15 cellular contexts compared by ENCODE assay signal in the genomic region with DNA sequence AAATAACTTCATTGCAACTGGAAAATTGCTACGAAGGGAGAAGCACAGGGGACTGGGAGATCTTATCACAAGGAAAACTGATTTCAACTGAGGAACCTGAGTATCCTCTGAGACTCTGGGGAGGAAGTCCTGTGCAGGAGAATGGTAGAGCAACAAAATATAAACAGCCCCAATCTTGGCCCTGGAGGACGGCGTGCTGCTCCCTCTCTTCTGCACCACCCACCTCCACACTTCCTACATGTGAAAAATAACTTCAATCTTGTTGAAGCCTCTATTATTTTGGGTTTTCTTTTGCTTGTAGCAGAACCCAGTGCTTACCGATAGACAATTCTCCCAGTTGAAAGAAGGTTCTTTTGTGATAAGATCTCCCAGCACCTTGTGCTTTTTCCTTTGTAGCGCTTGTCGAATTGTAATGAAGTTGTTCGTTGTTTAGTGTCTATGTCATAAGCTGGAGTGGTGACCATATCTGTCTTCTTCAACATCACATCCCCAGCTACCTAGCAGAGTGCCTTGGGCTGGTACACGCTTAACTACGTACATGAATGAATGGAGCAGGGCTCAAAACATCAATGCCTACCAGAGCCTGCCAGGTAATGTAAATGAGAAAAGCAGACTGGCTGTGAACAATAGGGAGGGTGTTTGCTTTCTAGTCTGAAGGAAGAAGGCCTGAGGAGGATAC. TPM values are rescaled to one million over a fixed set of nuclear protein-coding genes. Genes with fewer than 3 reads are reported as not detected.
DNase-seq lines count a peak whose midpoint lies in the region; ATAC-seq, FAIRE-seq and TF ChIP-seq lines count a peak whose summit lies in the region.
"Had no signal": no experiment of that assay in that cellular context is flagged by ENCODE, and none has a peak within 500 bp of the region (broad histone marks: within the 10 kb centered on the region; RNA-seq: fewer than 3 reads in every experiment).

No MANE protein-coding gene starts in this region.

- peaks cover 15% of the 10 kb centered on the region for H3K4me1 ChIP-seq in Loucy (ENCODE audit: insufficient read depth, low read length, poor library complexity, severe bottlenecking)
- H3K4me1 ChIP-seq in K562 (replicated peaks in 1 of 2; ENCODE audit: control insufficient read depth in 2 of 2, insufficient read depth in 2 of 2, low read length in 2 of 2), result peaks cover 4 to 5% of the 10 kb centered on the region in 2 experiments; a peak in 2 of 5 replicates
- H3K4me1 ChIP-seq: body of pancreas, prostate gland had no signal

- TF ChIP-seq CTCF in Loucy (conservative IDR thresholded peaks at IDR 0.05; ENCODE audit: low read length) (no peak), K562 (IDR thresholded peaks at IDR 0.05 in 2 of 3, conservative IDR thresholded peaks at IDR 0.05 in 1 of 3; ENCODE audit: insufficient read depth in 2 of 3, low read depth in 1 of 3, low read length in 3 of 3) (no peak)

- H3K36me3 Mint-ChIP-seq in activated T-cell treated with anti-CD3 and anti-CD28 coated beads, Interleukin-2, amount 50 U/mL, for 4 hours (ENCODE audit: insufficient read depth), result peaks cover 2% of the 10 kb centered on the region
- H3K36me3 Mint-ChIP-seq in stimulated activated effector memory CD8-positive, alpha-beta T cell treated with anti-CD3 and anti-CD28 coated beads, Interleukin-12 subunit alpha, Interleukin-12 subunit beta, amount 100 ng/mL, for 72 hours, result no peaks in the 10 kb centered on the region

- H2AFZ ChIP-seq in Loucy (ENCODE audit: low read length), result peak overlapping the region; percentile 69
- H2AFZ ChIP-seq in K562 (ENCODE audit: low read depth, low read length), result peak overlapping the region; percentile 75

- H3K27me3 Mint-ChIP-seq in activated T-cell treated with anti-CD3 and anti-CD28 coated beads, Interleukin-2, amount 50 U/mL, for 4 hours (ENCODE audit: low read depth), result no peaks in the 10 kb centered on the region
- H3K27me3 Mint-ChIP-seq: activated B cell treated with CpG ODN at 0.5 μM for 24 hours had no signal

- ATAC-seq in activated T-cell treated with anti-CD3 and anti-CD28 coated beads, Interleukin-2, amount 50 U/mL, for 4 hours, result peak; percentile 9 to 16
- ATAC-seq in K562 (no peak; the same call in 2 of the 3 replicates), GM21737 (IDR thresholded peaks at IDR 0.05; ENCODE audit: unreplicated experiment) (no peak), HG03354 (IDR thresholded peaks at IDR 0.05; ENCODE audit: poor library complexity, severe bottlenecking, unreplicated experiment) (no peak)
- ATAC-seq in stimulated activated effector memory CD8-positive, alpha-beta T cell treated with anti-CD3 and anti-CD28 coated beads, Interleukin-12 subunit alpha, Interleukin-12 subunit beta, amount 100 ng/mL, for 72 hours, result no peak
- ATAC-seq: body of pancreas; effector memory CD8-positive, alpha-beta T cell had no signal

- no peak overlapping the region for H3K9ac ChIP-seq in Loucy (ENCODE audit: low read depth, low read length, poor library complexity, severe bottlenecking)
- no peak overlapping the region for H3K9ac ChIP-seq in K562 (ENCODE audit: insufficient read depth in 1 of 2, low read depth in 2 of 2, low read length in 2 of 2)

- H3K36me3 ChIP-seq in Loucy (ENCODE audit: insufficient read depth, low read length) (no peaks in the 10 kb centered on the region), K562 (ENCODE audit: control insufficient read depth, insufficient read depth, low read length) (no peaks in the 10 kb centered on the region)
- H3K36me3 ChIP-seq: prostate gland had no signal

- no peak overlapping the region for H3K27ac Mint-ChIP-seq in stimulated activated effector memory CD8-positive, alpha-beta T cell treated with anti-CD3 and anti-CD28 coated beads, Interleukin-12 subunit alpha, Interleukin-12 subunit beta, amount 100 ng/mL, for 72 hours
- H3K27ac Mint-ChIP-seq: activated B cell treated with CpG ODN at 0.5 μM for 24 hours had no signal

- no TSS peak for BruUV-seq in K562 (replicated peaks; lab: Mats Ljungman, UMichigan)

- POLR2A ChIA-PET in K562 (lab: Yijun Ruan, JAX), result no interaction called here

- in situ Hi-C loops in K562 (cut with MboI), result no loop called here

- TF ChIP-seq POLR2A in K562 (conservative IDR thresholded peaks at IDR 0.05), result no peak

- intact Hi-C loops in K562 (cut with micrococcal nuclease), result no loop called here

- H3K79me2 ChIP-seq in Loucy (ENCODE audit: insufficient read depth, low read length) (no peaks in the 10 kb centered on the region), K562 (ENCODE audit: control insufficient read depth, insufficient read depth, low read length) (no peaks in the 10 kb centered on the region)

- DNase-seq in activated T-cell treated with anti-CD3 and anti-CD28 coated beads, Interleukin-2, amount 50 U/mL, for 4 hours, result no peak
- DNase-seq in activated T-cell treated with anti-CD3 and anti-CD28 coated beads for 4 hours (no peak), K562 (ENCODE audit: extremely low read depth in 1 of 4, low spot score in 3 of 4) (no peak), substantia nigra (lab: John Stamatoyannopoulos, UW) (no peak)
- DNase-seq in stimulated activated effector memory CD8-positive, alpha-beta T cell treated with anti-CD3 and anti-CD28 coated beads, Interleukin-12 subunit alpha, Interleukin-12 subunit beta, amount 100 ng/mL, for 72 hours (ENCODE audit: low spot score in 2 of 2), result no peak
- DNase-seq: activated B cell treated with CpG ODN at 0.5 μM for 24 hours; body of pancreas; Calu3; effector memory CD8-positive, alpha-beta T cell; SW 1271 had no signal

- H3K27me3 ChIP-seq in Loucy (ENCODE audit: insufficient read depth, low read length, poor library complexity, severe bottlenecking), result no peaks in the 10 kb centered on the region
- no peaks in the 10 kb centered on the region for H3K27me3 ChIP-seq in K562 (ENCODE audit: control insufficient read depth in 2 of 2, insufficient read depth in 2 of 2, low read length in 2 of 2)
- H3K27me3 ChIP-seq: body of pancreas had no signal

- WGBS in K562 (ENCODE audit: insufficient coverage, low coverage, missing lambda C conversion rate), result 48% methylated on average over 8 of the region's 9 CpGs

- H3K4me1 Mint-ChIP-seq in activated T-cell treated with anti-CD3 and anti-CD28 coated beads, Interleukin-2, amount 50 U/mL, for 4 hours (ENCODE audit: low read depth), result peaks cover 59% of the 10 kb centered on the region
- peaks cover 38% of the 10 kb centered on the region for H3K4me1 Mint-ChIP-seq in stimulated activated effector memory CD8-positive, alpha-beta T cell treated with anti-CD3 and anti-CD28 coated beads, Interleukin-12 subunit alpha, Interleukin-12 subunit beta, amount 100 ng/mL, for 72 hours
- H3K4me1 Mint-ChIP-seq: activated B cell treated with CpG ODN at 0.5 μM for 24 hours had no signal

- TF ChIP-seq RAD21 in K562 (CRISPR knock-in tag; conservative IDR thresholded peaks at IDR 0.05 in 1 of 2, IDR thresholded peaks at IDR 0.05 in 1 of 2), result no peak

- H3K4me3 ChIP-seq in Loucy (ENCODE audit: low read length, poor library complexity, severe bottlenecking), result no peak overlapping the region
- H3K4me3 ChIP-seq in K562, result no peak overlapping the region
- H3K4me3 ChIP-seq: body of pancreas, prostate gland had no signal

- H3K27ac ChIP-seq in K562 (ENCODE audit: extremely low read depth, low read depth, low read length), result no peak overlapping the region
- no peak overlapping the region for H3K27ac ChIP-seq in substantia nigra (ENCODE audit: low read depth, low read length, poor library complexity, severe bottlenecking)
- H3K27ac ChIP-seq: body of pancreas, prostate gland had no signal

- FAIRE-seq in K562 (lab: Jason Lieb, UNC), result peak; percentile 11

- H3K9me3 Mint-ChIP-seq in activated T-cell treated with anti-CD3 and anti-CD28 coated beads, Interleukin-2, amount 50 U/mL, for 4 hours, result no peaks in the 10 kb centered on the region
- H3K9me3 Mint-ChIP-seq in stimulated activated effector memory CD8-positive, alpha-beta T cell treated with anti-CD3 and anti-CD28 coated beads, Interleukin-12 subunit alpha, Interleukin-12 subunit beta, amount 100 ng/mL, for 72 hours, result no peaks in the 10 kb centered on the region
- H3K9me3 Mint-ChIP-seq: activated B cell treated with CpG ODN at 0.5 μM for 24 hours; effector memory CD8-positive, alpha-beta T cell had no signal

- H3K4me2 ChIP-seq in Loucy (ENCODE audit: low read depth, low read length, poor library complexity, severe bottlenecking) (no peak overlapping the region), K562 (ENCODE audit: insufficient read depth, low read length) (peak overlapping the region; percentile 3; the same call in 1 of the 2 replicates)

- no peak for TF ChIP-seq EP300 in K562 (IDR thresholded peaks at IDR 0.05; ENCODE audit: low read length)

- H3K4me3 Mint-ChIP-seq in activated T-cell treated with anti-CD3 and anti-CD28 coated beads, Interleukin-2, amount 50 U/mL, for 4 hours, result peak overlapping the region; percentile 40
- peak overlapping the region; percentile 3 for H3K4me3 Mint-ChIP-seq in stimulated activated effector memory CD8-positive, alpha-beta T cell treated with anti-CD3 and anti-CD28 coated beads, Interleukin-12 subunit alpha, Interleukin-12 subunit beta, amount 100 ng/mL, for 72 hours
- H3K4me3 Mint-ChIP-seq: activated B cell treated with CpG ODN at 0.5 μM for 24 hours had no signal

- no peaks in the 10 kb centered on the region for H3K9me3 ChIP-seq in Loucy (ENCODE audit: insufficient read depth, low read depth, low read length)
- no peaks in the 10 kb centered on the region for H3K9me3 ChIP-seq in K562 (replicated peaks; ENCODE audit: control insufficient read depth, insufficient read depth, low read depth, low read length)
- H3K9me3 ChIP-seq: body of pancreas, prostate gland had no signal

- no peaks in the 10 kb centered on the region for H3F3A ChIP-seq in Loucy (ENCODE audit: low read depth)

- no peaks in the 10 kb centered on the region for H3K9me2 ChIP-seq in Loucy (replicated peaks; ENCODE audit: low read depth, low read length)

- no peaks in the 10 kb centered on the region for H3K9me1 ChIP-seq in K562 (ENCODE audit: control insufficient read depth, insufficient read depth, low read length)

- H4K20me1 ChIP-seq in Loucy (ENCODE audit: insufficient read depth, low read length, poor library complexity, severe bottlenecking), result no peaks in the 10 kb centered on the region
- no peaks in the 10 kb centered on the region for H4K20me1 ChIP-seq in K562 (replicated peaks; ENCODE audit: control insufficient read depth, insufficient read depth, low read length)

- CTCF ChIA-PET in K562 (lab: Yijun Ruan, JAX; ENCODE audit: low intra/inter-chr PET ratio), result no interaction called here

RNA-seq across cellular contexts. Expression of gene CD4, which starts 2.8 kb away (rescaled TPM):
- total RNA-seq in activated T-cell treated with anti-CD3 and anti-CD28 coated beads, Interleukin-2, amount 50 U/mL, for 4 hours, result 10 to 100 TPM; 42.0 to 76.9 (median 51.4) TPM
- not detected in 2 replicates for total RNA-seq in K562 (2011; cell fraction: chromatin; rRNA removed; ENCODE audit: low replicate concordance)
- not detected in 2 replicates for total RNA-seq in K562 (2011; cell fraction: nucleolus; rRNA removed)
- total RNA-seq in K562 (2011; cell fraction: nucleoplasm; rRNA removed), result not detected in 2 replicates
- total RNA-seq in K562 (2014; rRNA removed) (not detected in 2 replicates), K562 (2014; rRNA removed; fragmentation: Illumina TruSeq; extraction: Trizol) (not detected in 2 replicates), K562 (2015; rRNA removed; fragmentation: Illumina TruSeq; extraction: Trizol) (0.07 and 0.08 TPM in 2 replicates), K562 (2021) (0.27 and 0.31 TPM in 2 replicates)
- polyA plus RNA-seq in K562 (2011; rRNA removed) (0.04 TPM in 1 of 2 replicates, not detected in the other), K562 (2014; fragmentation: Illumina TruSeq; extraction: Trizol) (0.06 and 0.10 TPM in 2 replicates), K562 (2014; fragmentation: Nextera tagmentation; extraction: Ambion mirVana) (under 1 TPM in 1 of 2 experiments, not detected in 1; 0.06 TPM), K562 (2014; rRNA removed) (0.11 TPM in 1 of 2 replicates, not detected in the other)
- polyA plus RNA-seq in K562 (2011; cell fraction: cytosol; rRNA removed), result 0.01 TPM in 1 of 2 replicates, not detected in the other
- polyA plus RNA-seq in K562 (2011; cell fraction: nucleus; rRNA removed), result 0.06 TPM in 1 of 2 replicates, not detected in the other
- polyA plus RNA-seq in K562 (2012), result 0.22 and 0.29 TPM in 2 replicates
- not detected in 2 replicates for polyA minus RNA-seq in K562 (2011; rRNA and poly(A)+ RNA removed)
- polyA minus RNA-seq in K562 (2011; cell fraction: cytosol; rRNA and poly(A)+ RNA removed), result not detected in 2 replicates
- polyA minus RNA-seq in K562 (2011; cell fraction: nucleus; rRNA and poly(A)+ RNA removed), result not detected in 2 replicates
- total RNA-seq: Calu3 had no signal

RNA-seq across cellular contexts. Expression of gene LAG3, which starts 14.2 kb away (rescaled TPM):
- total RNA-seq in activated T-cell treated with anti-CD3 and anti-CD28 coated beads, Interleukin-2, amount 50 U/mL, for 4 hours, result 100 to 1,000 TPM in 1 of 3 donors, 10 to 100 TPM in 2; 71.1 to 125 (median 86.4) TPM
- 0.97 and 5.8 TPM in 2 replicates for total RNA-seq in K562 (2011; cell fraction: chromatin; rRNA removed; ENCODE audit: low replicate concordance)
- 2.1 and 2.2 TPM in 2 replicates for total RNA-seq in K562 (2011; cell fraction: nucleolus; rRNA removed)
- total RNA-seq in K562 (2011; cell fraction: nucleoplasm; rRNA removed), result 2.3 and 2.7 TPM in 2 replicates
- 0.09 TPM in 1 of 2 replicates, not detected in the other for total RNA-seq in K562 (2014; rRNA removed)
- total RNA-seq in K562 (2014; rRNA removed; fragmentation: Illumina TruSeq; extraction: Trizol), result 0.22 TPM in 1 of 2 replicates, not detected in the other
- 0.08 and 0.18 TPM in 2 replicates for total RNA-seq in K562 (2015; rRNA removed; fragmentation: Illumina TruSeq; extraction: Trizol)
- 0.60 and 0.66 TPM in 2 replicates for total RNA-seq in K562 (2021)
- polyA plus RNA-seq in K562 (2011; rRNA removed), result 0.10 and 0.19 TPM in 2 replicates
- polyA plus RNA-seq in K562 (2011; cell fraction: cytosol; rRNA removed), result 0.06 and 0.07 TPM in 2 replicates
- 1.2 and 2.7 TPM in 2 replicates for polyA plus RNA-seq in K562 (2011; cell fraction: nucleus; rRNA removed)
- 0.27 and 0.53 TPM in 2 replicates for polyA plus RNA-seq in K562 (2012)
- polyA plus RNA-seq in K562 (2014; fragmentation: Illumina TruSeq; extraction: Trizol), result 0.09 and 0.22 TPM in 2 replicates
- under 1 TPM in 1 of 2 experiments, not detected in 1; 0.07 TPM for polyA plus RNA-seq in K562 (2014; fragmentation: Nextera tagmentation; extraction: Ambion mirVana)
- 0.07 and 0.74 TPM in 2 replicates for polyA plus RNA-seq in K562 (2014; rRNA removed)
- not detected in 2 replicates for polyA minus RNA-seq in K562 (2011; rRNA and poly(A)+ RNA removed)
- not detected in 2 replicates for polyA minus RNA-seq in K562 (2011; cell fraction: cytosol; rRNA and poly(A)+ RNA removed)
- 0.27 and 0.44 TPM in 2 replicates for polyA minus RNA-seq in K562 (2011; cell fraction: nucleus; rRNA and poly(A)+ RNA removed)
- total RNA-seq: activated B cell treated with CpG ODN at 0.5 μM for 24 hours, body of pancreas, Calu3, temporal lobe had no signal

RNA-seq across cellular contexts. Expression of gene PTMS, which starts 20.4 kb away (rescaled TPM):
- 10 to 100 TPM; 26.3 to 32.6 (median 29.4) TPM for total RNA-seq in activated T-cell treated with anti-CD3 and anti-CD28 coated beads, Interleukin-2, amount 50 U/mL, for 4 hours
- 29.6 and 36.7 TPM in 2 replicates for total RNA-seq in K562 (2011; cell fraction: chromatin; rRNA removed; ENCODE audit: low replicate concordance)
- 32.1 and 32.4 TPM in 2 replicates for total RNA-seq in K562 (2011; cell fraction: nucleolus; rRNA removed)
- 48.1 and 64.1 TPM in 2 replicates for total RNA-seq in K562 (2011; cell fraction: nucleoplasm; rRNA removed)
- total RNA-seq in K562 (2014; rRNA removed) (78.5 and 91.4 TPM in 2 replicates), K562 (2014; rRNA removed; fragmentation: Illumina TruSeq; extraction: Trizol) (73.6 and 84.1 TPM in 2 replicates), K562 (2015; rRNA removed; fragmentation: Illumina TruSeq; extraction: Trizol) (97.7 and 108 TPM in 2 replicates), K562 (2021) (277 and 287 TPM in 2 replicates)
- polyA plus RNA-seq in K562 (2011; rRNA removed) (64.1 and 92.5 TPM in 2 replicates), K562 (2014; fragmentation: Illumina TruSeq; extraction: Trizol) (282 and 386 TPM in 2 replicates), K562 (2014; fragmentation: Nextera tagmentation; extraction: Ambion mirVana) (1 to 10 TPM; 5.1 to 5.2 TPM), K562 (2014; rRNA removed) (187 and 235 TPM in 2 replicates)
- 255 TPM in 2 replicates for polyA plus RNA-seq in K562 (2011; cell fraction: cytosol; rRNA removed)
- 81.6 and 109 TPM in 2 replicates for polyA plus RNA-seq in K562 (2011; cell fraction: nucleus; rRNA removed)
- 220 and 306 TPM in 2 replicates for polyA plus RNA-seq in K562 (2012)
- polyA minus RNA-seq in K562 (2011; rRNA and poly(A)+ RNA removed), result 29.8 TPM in 2 replicates
- 52.4 and 55.3 TPM in 2 replicates for polyA minus RNA-seq in K562 (2011; cell fraction: cytosol; rRNA and poly(A)+ RNA removed)
- 11.6 and 12.6 TPM in 2 replicates for polyA minus RNA-seq in K562 (2011; cell fraction: nucleus; rRNA and poly(A)+ RNA removed)

RNA-seq across cellular contexts. Expression of gene MLF2, which starts 33.6 kb away (rescaled TPM):
- total RNA-seq in activated T-cell treated with anti-CD3 and anti-CD28 coated beads, Interleukin-2, amount 50 U/mL, for 4 hours, result 100 to 1,000 TPM; 185 to 199 (median 189) TPM
- total RNA-seq in K562 (2011; cell fraction: chromatin; rRNA removed; ENCODE audit: low replicate concordance), result 108 and 217 TPM in 2 replicates
- total RNA-seq in K562 (2011; cell fraction: nucleolus; rRNA removed), result 142 and 144 TPM in 2 replicates
- total RNA-seq in K562 (2011; cell fraction: nucleoplasm; rRNA removed), result 131 and 132 TPM in 2 replicates
- total RNA-seq in K562 (2014; rRNA removed) (146 and 161 TPM in 2 replicates), K562 (2014; rRNA removed; fragmentation: Illumina TruSeq; extraction: Trizol) (58.3 and 60.3 TPM in 2 replicates), K562 (2015; rRNA removed; fragmentation: Illumina TruSeq; extraction: Trizol) (94.6 and 99.2 TPM in 2 replicates), K562 (2021) (149 and 167 TPM in 2 replicates)
- polyA plus RNA-seq in K562 (2011; rRNA removed) (190 and 209 TPM in 2 replicates), K562 (2014; fragmentation: Illumina TruSeq; extraction: Trizol) (138 and 139 TPM in 2 replicates), K562 (2014; fragmentation: Nextera tagmentation; extraction: Ambion mirVana) (10 to 100 TPM; 11.4 to 15.6 TPM), K562 (2014; rRNA removed) (186 and 187 TPM in 2 replicates)
- polyA plus RNA-seq in K562 (2011; cell fraction: cytosol; rRNA removed), result 349 and 372 TPM in 2 replicates
- 190 and 315 TPM in 2 replicates for polyA plus RNA-seq in K562 (2011; cell fraction: nucleus; rRNA removed)
- 145 and 148 TPM in 2 replicates for polyA plus RNA-seq in K562 (2012)
- polyA minus RNA-seq in K562 (2011; rRNA and poly(A)+ RNA removed), result 133 and 137 TPM in 2 replicates
- polyA minus RNA-seq in K562 (2011; cell fraction: cytosol; rRNA and poly(A)+ RNA removed), result 56.6 and 66.3 TPM in 2 replicates
- polyA minus RNA-seq in K562 (2011; cell fraction: nucleus; rRNA and poly(A)+ RNA removed), result 49.0 and 76.3 TPM in 2 replicates

RNA-seq across cellular contexts. Expression of gene GPR162, which starts 35.1 kb away (rescaled TPM):
- total RNA-seq in activated T-cell treated with anti-CD3 and anti-CD28 coated beads, Interleukin-2, amount 50 U/mL, for 4 hours, result under 1 TPM in 2 of 3 donors, not detected in 1; 0.08 to 0.38 TPM
- total RNA-seq in K562 (2011; cell fraction: chromatin; rRNA removed; ENCODE audit: low replicate concordance), result 1.5 and 4.5 TPM in 2 replicates
- total RNA-seq in K562 (2011; cell fraction: nucleolus; rRNA removed), result 2.9 and 5.0 TPM in 2 replicates
- 1.9 and 2.9 TPM in 2 replicates for total RNA-seq in K562 (2011; cell fraction: nucleoplasm; rRNA removed)
- 1.1 and 1.7 TPM in 2 replicates for total RNA-seq in K562 (2014; rRNA removed)
- total RNA-seq in K562 (2014; rRNA removed; fragmentation: Illumina TruSeq; extraction: Trizol), result 0.35 and 0.65 TPM in 2 replicates
- total RNA-seq in K562 (2015; rRNA removed; fragmentation: Illumina TruSeq; extraction: Trizol), result 0.65 and 1.1 TPM in 2 replicates
- 1.4 and 1.7 TPM in 2 replicates for total RNA-seq in K562 (2021)
- polyA plus RNA-seq in K562 (2011; rRNA removed), result 1.0 and 2.7 TPM in 2 replicates
- polyA plus RNA-seq in K562 (2011; cell fraction: cytosol; rRNA removed), result 1.8 and 2.4 TPM in 2 replicates
- polyA plus RNA-seq in K562 (2011; cell fraction: nucleus; rRNA removed), result 10.2 and 20.1 TPM in 2 replicates
- 1.6 and 2.0 TPM in 2 replicates for polyA plus RNA-seq in K562 (2012)
- 1.1 and 1.7 TPM in 2 replicates for polyA plus RNA-seq in K562 (2014; fragmentation: Illumina TruSeq; extraction: Trizol)
- polyA plus RNA-seq in K562 (2014; fragmentation: Nextera tagmentation; extraction: Ambion mirVana), result not detected
- 1.8 and 2.8 TPM in 2 replicates for polyA plus RNA-seq in K562 (2014; rRNA removed)
- polyA minus RNA-seq in K562 (2011; rRNA and poly(A)+ RNA removed), result 0.42 and 0.87 TPM in 2 replicates
- 1.9 and 2.2 TPM in 2 replicates for polyA minus RNA-seq in K562 (2011; cell fraction: cytosol; rRNA and poly(A)+ RNA removed)
- polyA minus RNA-seq in K562 (2011; cell fraction: nucleus; rRNA and poly(A)+ RNA removed), result 0.67 and 2.7 TPM in 2 replicates
- total RNA-seq: activated B cell treated with CpG ODN at 0.5 μM for 24 hours, Calu3 had no signal

Comparison
In these comparisons a context has a peak if more than half of its experiments do, and no peak if none do; other contexts are left out.
1. ATAC-seq: peak in activated T-cell treated with anti-CD3 and anti-CD28 coated beads, Interleukin-2, amount 50 U/mL, for 4 hours (2 of 2); none in K562 (single experiment), stimulated activated effector memory CD8-positive, alpha-beta T cell treated with anti-CD3 and anti-CD28 coated beads, Interleukin-12 subunit alpha, Interleukin-12 subunit beta, amount 100 ng/mL, for 72 hours (single experiment), GM21737 (single experiment) and HG03354 (single experiment).
2. RNA of gene CD4, which starts 2.8 kb away (total RNA-seq): 42.0 to 76.9 TPM in activated T-cell treated with anti-CD3 and anti-CD28 coated beads, Interleukin-2, amount 50 U/mL, for 4 hours; 0.07 to 0.31 TPM in K562; every median in the first group is over 10 times any median in the second.
3. RNA of gene LAG3, which starts 14.2 kb away (total RNA-seq): 71.1 to 125 TPM in activated T-cell treated with anti-CD3 and anti-CD28 coated beads, Interleukin-2, amount 50 U/mL, for 4 hours; 0.08 to 5.8 TPM in K562; every median in the first group is over 10 times any median in the second.